ENCODE assay signal across 19 cellular contexts in genomic region chr11:129265125-129265788, GRCh38.
"Had no signal": no experiment of that assay in that cellular context is flagged by ENCODE, and none has a peak within 500 bp of the region (broad histone marks: within the 10 kb centered on the region; RNA-seq: fewer than 3 reads in every experiment).

No MANE protein-coding gene starts in this region.

- DNase-seq: activated CD4-positive, alpha-beta T cell treated with anti-CD3 and anti-CD28 coated beads, Interleukin-2, amount 10 ng/mL, durations not matched to agents 24 days and 14 days; activated CD8-positive, alpha-beta memory T cell treated with anti-CD3 and anti-CD28 coated beads for 24 hours; activated naive CD4-positive, alpha-beta T cell treated with anti-CD3 and anti-CD28 coated beads, Interleukin-2, amount 50 U/mL, for 16 hours; activated T-cell treated with anti-CD3 and anti-CD28 coated beads for 4 hours; amygdala; effector memory CD8-positive, alpha-beta T cell; naive B cell; posterior cingulate gyrus; T-cell; T1000 had no signal

- H3K27ac ChIP-seq: gastroesophageal sphincter, hepatocyte, neutrophil, right atrium auricular region, tibial nerve, VCaP had no signal

- H3K4me3 Mint-ChIP-seq: activated CD4-positive, alpha-beta T cell treated with anti-CD3 and anti-CD28 coated beads, Interleukin-2, amount 10 ng/mL, durations not matched to agents 24 days and 14 days; brain; dendritic cell treated with granulocyte-macrophage colony-stimulating factor and Interleukin-4, amounts not matched to agents 40 ng/mL and 50 ng/mL, for 4 days; effector memory CD8-positive, alpha-beta T cell; naive B cell; stimulated activated memory B cell treated with anti-CD40 and anti-IgM and Interleukin-4, amounts not matched to agents 10 μg/mL and 1 μg/mL and 100 μg/mL, for 72 hours; T-cell had no signal

- H3K4me1 ChIP-seq: right atrium auricular region had no signal

- H3K27me3 ChIP-seq: gastroesophageal sphincter, hepatocyte, neutrophil, right atrium auricular region, tibial nerve had no signal

- H3K4me1 Mint-ChIP-seq: stimulated activated memory B cell treated with anti-CD40 and anti-IgM and Interleukin-4, amounts not matched to agents 10 μg/mL and 1 μg/mL and 100 μg/mL, for 72 hours had no signal

- H3K4me3 ChIP-seq: gastroesophageal sphincter, hepatocyte, right atrium auricular region, tibial nerve had no signal

- ATAC-seq: effector memory CD8-positive, alpha-beta T cell; gastroesophageal sphincter; stimulated activated memory B cell treated with anti-CD40 and anti-IgM and Interleukin-4, amounts not matched to agents 10 μg/mL and 1 μg/mL and 100 μg/mL, for 72 hours; T-cell had no signal

- H3K4me2 ChIP-seq: hepatocyte had no signal

- H2AFZ ChIP-seq: hepatocyte had no signal

- H3K27me3 Mint-ChIP-seq: activated CD4-positive, alpha-beta T cell treated with anti-CD3 and anti-CD28 coated beads, Interleukin-2, amount 10 ng/mL, durations not matched to agents 24 days and 14 days; brain; dendritic cell treated with granulocyte-macrophage colony-stimulating factor and Interleukin-4, amounts not matched to agents 40 ng/mL and 50 ng/mL, for 4 days; naive B cell; T-cell had no signal

- H3K9me3 Mint-ChIP-seq: activated CD4-positive, alpha-beta T cell treated with anti-CD3 and anti-CD28 coated beads, Interleukin-2, amount 10 ng/mL, durations not matched to agents 24 days and 14 days; dendritic cell treated with granulocyte-macrophage colony-stimulating factor and Interleukin-4, amounts not matched to agents 40 ng/mL and 50 ng/mL, for 4 days; effector memory CD8-positive, alpha-beta T cell; stimulated activated memory B cell treated with anti-CD40 and anti-IgM and Interleukin-4, amounts not matched to agents 10 μg/mL and 1 μg/mL and 100 μg/mL, for 72 hours; T-cell had no signal

- H3K27ac Mint-ChIP-seq: activated CD4-positive, alpha-beta T cell treated with anti-CD3 and anti-CD28 coated beads, Interleukin-2, amount 10 ng/mL, durations not matched to agents 24 days and 14 days; dendritic cell treated with granulocyte-macrophage colony-stimulating factor and Interleukin-4, amounts not matched to agents 40 ng/mL and 50 ng/mL, for 4 days; effector memory CD8-positive, alpha-beta T cell; stimulated activated memory B cell treated with anti-CD40 and anti-IgM and Interleukin-4, amounts not matched to agents 10 μg/mL and 1 μg/mL and 100 μg/mL, for 72 hours; T-cell had no signal

- H3K36me3 Mint-ChIP-seq: T-cell had no signal

- H3K36me3 ChIP-seq: gastroesophageal sphincter, neutrophil, right atrium auricular region, tibial nerve had no signal
